8 cellular contexts compared by ENCODE assay signal in the genomic region with DNA sequence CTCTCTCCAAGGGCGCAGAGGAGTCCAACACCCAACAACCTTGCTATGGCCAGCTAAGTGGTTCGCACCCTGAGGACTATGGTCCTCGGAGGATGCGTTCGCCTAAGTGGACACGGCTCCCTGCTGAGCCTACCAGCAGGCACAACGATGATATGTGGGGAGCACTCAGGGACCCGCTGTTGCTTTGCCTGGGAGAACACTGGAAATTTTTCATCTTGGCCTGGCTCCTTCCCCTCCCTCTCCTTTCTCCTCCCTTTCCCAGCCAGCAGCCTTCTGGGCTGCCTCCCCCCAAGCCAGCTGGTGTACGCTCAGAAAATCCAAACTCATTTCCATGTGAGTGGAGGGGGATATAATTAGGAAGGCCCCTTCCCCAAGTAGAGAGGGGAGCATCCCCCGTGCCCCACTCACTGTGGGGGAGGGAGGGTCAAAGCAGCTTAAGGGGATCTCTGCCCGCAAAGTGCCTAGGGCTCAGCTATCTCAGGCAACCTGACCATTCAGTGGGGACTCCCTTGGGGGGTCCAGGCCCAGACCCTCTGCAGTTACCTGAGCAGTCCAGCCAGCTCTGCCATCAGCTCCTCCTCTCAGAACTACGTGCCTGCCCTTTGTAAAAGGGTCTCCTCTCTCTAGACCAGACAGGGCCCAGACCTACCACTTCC. TPM values are rescaled to one million over a fixed set of nuclear protein-coding genes. Genes with fewer than 3 reads are reported as not detected.
DNase-seq lines count a peak whose midpoint lies in the region; FAIRE-seq and TF ChIP-seq lines count a peak whose summit lies in the region.

No MANE protein-coding gene starts in this region.

- peaks cover 7% of the 10 kb centered on the region for H3K9me1 ChIP-seq in keratinocyte (ENCODE audit: control insufficient read depth, extremely low read depth, insufficient read depth, low read length)

- H3K27me3 ChIP-seq in keratinocyte (ENCODE audit: control insufficient read depth, extremely low read depth, insufficient read depth, low read length): no peaks in the 10 kb centered on the region
- H3K27me3 ChIP-seq in tibial nerve: peaks cover 0 to 5% of the 10 kb centered on the region in 2 donors

- H3K27me3 Mint-ChIP-seq in activated naive CD4-positive, alpha-beta T cell treated with anti-CD3 and anti-CD28 coated beads for 36 hours (ENCODE audit: low read depth): no peaks in the 10 kb centered on the region

- H3K9me3 ChIP-seq in keratinocyte (ENCODE audit: control insufficient read depth, low read depth, low read length): no peaks in the 10 kb centered on the region
- H3K9me3 ChIP-seq in tibial nerve: no peaks in the 10 kb centered on the region

- CTCF ChIA-PET in activated naive CD4-positive, alpha-beta T cell treated with anti-CD3 and anti-CD28 coated beads for 36 hours (lab: Charles Lee): interaction anchor here (0.6 to 17.3 kb wide), 5 partner anchors 30 to 296 kb away, joined by 3 to 399 read pairs (median 3); no protein-coding TSS in a partner anchor

- TF ChIP-seq POLR2A in tibial nerve (IDR thresholded peaks at IDR 0.05): no peak

- FAIRE-seq in keratinocyte (lab: Jason Lieb, UNC): no peak

- H3K4me3 ChIP-seq in keratinocyte (ENCODE audit: control insufficient read depth in 2 of 3, extremely low read depth in 1 of 3, insufficient read depth in 2 of 3, low read depth in 1 of 3, low read length in 3 of 3): peak overlapping the region; percentile 76 to 88 (median 77)
- H3K4me3 ChIP-seq in tibial nerve: peak overlapping the region; percentile 38 to 97 (median 92)

- peak overlapping the region; percentile 79 for H3K4me3 Mint-ChIP-seq in activated naive CD4-positive, alpha-beta T cell treated with anti-CD3 and anti-CD28 coated beads for 36 hours

- peak overlapping the region; percentile 88 for H3K27ac Mint-ChIP-seq in activated naive CD4-positive, alpha-beta T cell treated with anti-CD3 and anti-CD28 coated beads for 36 hours

- no peak for TF ChIP-seq CTCF in keratinocyte (optimal IDR thresholded peaks at IDR 0.05 in 1 of 3, IDR thresholded peaks at IDR 0.05 in 1 of 3, conservative IDR thresholded peaks at IDR 0.05 in 1 of 3; ENCODE audit: extremely low read depth in 1 of 3, insufficient read depth in 2 of 3, low read length in 3 of 3)
- no peak for TF ChIP-seq CTCF in tibial nerve (IDR thresholded peaks at IDR 0.05)

- H3K4me2 ChIP-seq in keratinocyte (ENCODE audit: control insufficient read depth, extremely low read depth, insufficient read depth, low read depth, low read length): peak overlapping the region; percentile 66

- H4K20me1 ChIP-seq in keratinocyte (ENCODE audit: control insufficient read depth, extremely low read depth, insufficient read depth, low read length): peaks cover 15% of the 10 kb centered on the region

- H2AFZ ChIP-seq in keratinocyte (ENCODE audit: control insufficient read depth, low read length): peak overlapping the region; percentile 47

- no peak for DNase-seq in activated naive CD4-positive, alpha-beta T cell treated with anti-CD3 and anti-CD28 coated beads for 36 hours
- DNase-seq in activated naive CD4-positive, alpha-beta T cell treated with Interleukin-2 at 50 U/mL for 16 hours: no peak
- DNase-seq in keratinocyte (ENCODE audit: low read depth, low spot score): no peak
- no peak for DNase-seq in tibial nerve (ENCODE audit: low spot score in 2 of 2)
- no peak for DNase-seq in dedifferentiated amniotic fluid mesenchymal stem cell (ENCODE audit: extremely low spot score)
- DNase-seq in DMS53 treated with DMSO at 0.1 percent for 48 hours (lab: John Stamatoyannopoulos, UW; ENCODE audit: unreplicated experiment): no peak
- no peak for DNase-seq in mucosa of gallbladder (ENCODE audit: low spot score)

- H3K4me1 Mint-ChIP-seq in activated naive CD4-positive, alpha-beta T cell treated with anti-CD3 and anti-CD28 coated beads for 36 hours (ENCODE audit: low read depth): peaks cover 68% of the 10 kb centered on the region

- H3K9me3 Mint-ChIP-seq in activated naive CD4-positive, alpha-beta T cell treated with anti-CD3 and anti-CD28 coated beads for 36 hours: no peaks in the 10 kb centered on the region

- intact Hi-C loops in activated naive CD4-positive, alpha-beta T cell treated with anti-CD3 and anti-CD28 coated beads for 36 hours (cut with micrococcal nuclease): loop anchor here (1.0 kb wide), 2 partner anchors 27 to 31 kb away; a partner anchor contains a TSS

- peaks cover 46% of the 10 kb centered on the region for H3K79me2 ChIP-seq in keratinocyte (ENCODE audit: control insufficient read depth, insufficient read depth, low read length)

- 24 to 29% methylated on average over 11 to 12 of the region's 12 CpGs for WGBS in tibial nerve, 2 donors

- no peak for TF ChIP-seq EP300 in tibial nerve (IDR thresholded peaks at IDR 0.05)

- peak overlapping the region; percentile 45 for H3K9ac ChIP-seq in keratinocyte (ENCODE audit: control insufficient read depth, extremely low read depth, insufficient read depth, low read length)

- H3K27ac ChIP-seq in angular gyrus (ENCODE audit: low read depth, low read length) (peak overlapping the region; percentile 91), keratinocyte (ENCODE audit: control insufficient read depth, insufficient read depth, low read length) (peak overlapping the region; percentile 37), tibial nerve (peak overlapping the region; percentile 79 to 91 (median 88))

- dilution Hi-C loops in keratinocyte (cut with MboI; ENCODE audit: extremely low pct_ligation_motif_present, low sequenced_read_pairs): no loop called here

- peaks cover 25% of the 10 kb centered on the region for H3K36me3 Mint-ChIP-seq in activated naive CD4-positive, alpha-beta T cell treated with anti-CD3 and anti-CD28 coated beads for 36 hours (ENCODE audit: low read depth)

- H3K4me1 ChIP-seq in keratinocyte (ENCODE audit: control insufficient read depth, extremely low read depth, insufficient read depth, low read length): peaks cover 36% of the 10 kb centered on the region
- H3K4me1 ChIP-seq in tibial nerve: peaks cover 0 to 56% (median 20%) of the 10 kb centered on the region in 4 donors

- H3K36me3 ChIP-seq in keratinocyte (ENCODE audit: control insufficient read depth in 2 of 2, extremely low read depth in 1 of 2, insufficient read depth in 2 of 2, low read length in 2 of 2) (peaks cover 0 to 9% of the 10 kb centered on the region in 2 experiments), tibial nerve (no peaks in the 10 kb centered on the region)

RNA-seq across cellular contexts. Expression of a gene that starts 0.6 kb away (rescaled TPM):
- total RNA-seq in activated naive CD4-positive, alpha-beta T cell treated with anti-CD3 and anti-CD28 coated beads for 36 hours: 10 to 100 TPM; 45.7 to 46.9 TPM
- 8.0 to 15.5 TPM (median 8.1 TPM) in 3 replicates for polyA plus RNA-seq in keratinocyte
- 6.4 TPM for polyA plus RNA-seq in keratinocyte (2011; ENCODE audit: low read depth)
- 3.7 and 3.8 TPM in 2 replicates for polyA plus RNA-seq in keratinocyte (2011; cell fraction: cytosol; rRNA removed)
- polyA plus RNA-seq in keratinocyte (2011; cell fraction: nucleus; rRNA removed): 21.0 and 21.5 TPM in 2 replicates
- polyA plus RNA-seq in keratinocyte (2012; ENCODE audit: low replicate concordance): 12.2 and 17.7 TPM in 2 replicates
- 15.0 to 36.5 TPM (median 16.5 TPM) in 3 replicates for polyA minus RNA-seq in keratinocyte
- 11.1 TPM for polyA minus RNA-seq in keratinocyte (2011; cell fraction: cytosol; rRNA and poly(A)+ RNA removed)
- polyA minus RNA-seq in keratinocyte (2011; cell fraction: nucleus; rRNA and poly(A)+ RNA removed): 22.6 and 23.0 TPM in 2 replicates
- 10 to 100 TPM; 31.8 to 35.6 (median 33.8) TPM for total RNA-seq in tibial nerve
- total RNA-seq in mucosa of gallbladder: 3.2 TPM

RNA-seq across cellular contexts. Expression of a gene that starts 26.6 kb away (rescaled TPM):
- 10 to 100 TPM; 43.0 to 47.0 TPM for total RNA-seq in activated naive CD4-positive, alpha-beta T cell treated with anti-CD3 and anti-CD28 coated beads for 36 hours
- 43.4 to 48.9 TPM (median 45.8 TPM) in 3 replicates for polyA plus RNA-seq in keratinocyte
- 10.6 TPM for polyA plus RNA-seq in keratinocyte (2011; ENCODE audit: low read depth)
- polyA plus RNA-seq in keratinocyte (2011; cell fraction: cytosol; rRNA removed): 45.8 and 55.5 TPM in 2 replicates
- 21.1 and 25.7 TPM in 2 replicates for polyA plus RNA-seq in keratinocyte (2011; cell fraction: nucleus; rRNA removed)
- polyA plus RNA-seq in keratinocyte (2012; ENCODE audit: low replicate concordance): 31.4 and 44.2 TPM in 2 replicates
- 58.8 to 84.2 TPM (median 65.8 TPM) in 3 replicates for polyA minus RNA-seq in keratinocyte
- polyA minus RNA-seq in keratinocyte (2011; cell fraction: cytosol; rRNA and poly(A)+ RNA removed): 56.4 TPM
- 12.6 and 21.0 TPM in 2 replicates for polyA minus RNA-seq in keratinocyte (2011; cell fraction: nucleus; rRNA and poly(A)+ RNA removed)
- 10 to 100 TPM; 27.3 to 66.0 (median 40.4) TPM for total RNA-seq in tibial nerve
- total RNA-seq in mucosa of gallbladder: 43.1 TPM

Comparison
In these comparisons a context has a peak if more than half of its experiments do, and no peak if none do; other contexts are left out.
1. H3K27ac ChIP-seq: peak in every context shown above with its lines; median percentile 91 in angular gyrus; 88 in tibial nerve; 37 in keratinocyte.